ENCODE assay signal across 1 cellular context in genomic region chr5:166382031-166382430, GRCh38.
TF ChIP-seq lines count a peak whose summit lies in the region.

No MANE protein-coding gene starts in this region.

TF ChIP-seq in HepG2, 621 proteins besides CTCF, POLR2A, EP300 and RAD21 (continued from another document):
- TF ChIP-seq ZNF142 (CRISPR knock-in tag; IDR thresholded peaks at IDR 0.05): no peak
- TF ChIP-seq ZNF333 (CRISPR knock-in tag; IDR thresholded peaks at IDR 0.05; ENCODE audit: borderline replicate concordance): no peak
